ENCODE assay signal across 18 cellular contexts in genomic region chr3:172237121-172237742, GRCh38.
DNase-seq lines count a peak whose midpoint lies in the region; ATAC-seq, FAIRE-seq and TF ChIP-seq lines count a peak whose summit lies in the region.
"Had no signal": no experiment of that assay in that cellular context is flagged by ENCODE, and none has a peak within 500 bp of the region (broad histone marks: within the 10 kb centered on the region; RNA-seq: fewer than 3 reads in every experiment).

No MANE protein-coding gene starts in this region.

- FAIRE-seq in HTR-8/SVneo (lab: Jason Lieb, UNC), result no peak
- FAIRE-seq: D721Med, H1 had no signal

- no peak for TF ChIP-seq CTCF in nephron (IDR thresholded peaks at IDR 0.05; ENCODE audit: unreplicated experiment in 3 of 3)

- intact Hi-C loops in left ventricle myocardium superior (cut with micrococcal nuclease) (no loop called here), left cardiac atrium (cut with DNase I) (no loop called here)

- DNase-seq in left ventricle myocardium superior (no peak), left cardiac atrium (no peak), left kidney (ENCODE audit: low read depth, low spot score) (peak; percentile 23), HTR-8/SVneo (ENCODE audit: insufficient read length, low spot score) (no peak), CD1c-positive myeloid dendritic cell (ENCODE audit: extremely low spot score) (no peak), AG08396 (ENCODE audit: low spot score) (no peak)
- DNase-seq: CD8-positive, alpha-beta T cell; DMS79; KBM-7; NCI-H1105; NCI-H1694; NCI-H2081 treated with DMSO at 0.1 percent for 48 hours; NCI-H748 treated with DMSO at 0.1 percent for 48 hours; NK-92 treated with Interleukin-12 subunit alpha and Interleukin-12 subunit beta, amount 100 ng/mL, for 24 hours; SHP77 had no signal

- no peak overlapping the region for H3K4me3 Mint-ChIP-seq in nephron
- H3K4me3 Mint-ChIP-seq: CD8-positive, alpha-beta T cell had no signal

- peaks cover 17% of the 10 kb centered on the region for H3K9me3 Mint-ChIP-seq in nephron

- H3K27ac Mint-ChIP-seq in nephron, result peak overlapping the region; percentile 27 to 66 (median 53)
- H3K27ac Mint-ChIP-seq: CD8-positive, alpha-beta T cell had no signal

- no peaks in the 10 kb centered on the region for H3K4me1 Mint-ChIP-seq in nephron

- peaks cover 40% of the 10 kb centered on the region for H3K36me3 Mint-ChIP-seq in nephron (ENCODE audit: low read depth)

- ATAC-seq in left ventricle myocardium superior (peak; percentile 19), left cardiac atrium (no peak)
- ATAC-seq: CD8-positive, alpha-beta T cell had no signal

- H3K27me3 Mint-ChIP-seq in nephron (ENCODE audit: low read depth), result no peaks in the 10 kb centered on the region
